24 cellular contexts compared by ENCODE assay signal in the genomic region with DNA sequence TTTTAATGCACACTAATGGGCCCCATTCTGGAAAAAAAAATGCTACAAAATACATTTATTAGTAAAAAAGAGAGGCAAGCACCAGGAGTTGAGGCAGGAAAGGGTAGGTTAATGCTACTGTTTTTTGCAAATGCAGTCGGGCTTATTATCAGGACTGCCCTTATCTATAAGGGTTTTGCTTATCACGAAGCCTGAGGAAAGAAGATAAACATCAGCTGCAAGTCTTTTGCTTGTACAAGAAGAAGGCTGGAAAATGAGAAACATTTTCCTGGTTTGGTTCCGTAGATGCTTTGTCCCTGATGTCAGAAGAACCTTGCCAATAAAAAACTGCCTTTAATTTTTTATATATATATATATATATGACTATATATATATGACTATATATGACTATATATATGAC.
"Had no signal": no experiment of that assay in that cellular context is flagged by ENCODE, and none has a peak within 500 bp of the region (broad histone marks: within the 10 kb centered on the region; RNA-seq: fewer than 3 reads in every experiment).

No MANE protein-coding gene starts in this region.

- H3K4me1 Mint-ChIP-seq: naive thymus-derived CD4-positive, alpha-beta T cell had no signal

- H3K27ac ChIP-seq: coronary artery, dorsolateral prefrontal cortex, epithelial cell of prostate, esophagus squamous epithelium, gastrocnemius medialis, heart right ventricle, left lung, lower lobe of right lung had no signal

- H3K36me3 Mint-ChIP-seq: naive thymus-derived CD4-positive, alpha-beta T cell had no signal

- H3K27ac Mint-ChIP-seq: naive thymus-derived CD4-positive, alpha-beta T cell had no signal

- FAIRE-seq: islet of Langerhans, keratinocyte had no signal

- H3K36me3 ChIP-seq: esophagus squamous epithelium, gastrocnemius medialis, heart right ventricle, left lung, lower lobe of right lung had no signal

- H3K4me3 Mint-ChIP-seq: naive thymus-derived CD4-positive, alpha-beta T cell had no signal

- H3K9me3 ChIP-seq: esophagus squamous epithelium, gastrocnemius medialis, heart right ventricle, lower lobe of right lung had no signal

- DNase-seq: dermis blood vessel endothelial cell; dorsolateral prefrontal cortex; effector CD4-positive, alpha-beta T cell; effector memory CD4-positive, alpha-beta T cell; erythroblast; esophagus squamous epithelium; foreskin fibroblast; foreskin melanocyte; gastrocnemius medialis; glutamatergic neuron; head of caudate nucleus; heart right ventricle; hippocampal formation; left cardiac atrium; left lung; left ventricle myocardium superior; lower lobe of right lung; mesenchymal stem cell; midbrain; naive thymus-derived CD4-positive, alpha-beta T cell had no signal

- H3K27me3 ChIP-seq: esophagus squamous epithelium, gastrocnemius medialis, heart right ventricle, left lung had no signal

- H3K4me3 ChIP-seq: coronary artery, dorsolateral prefrontal cortex, esophagus squamous epithelium, gastrocnemius medialis, heart right ventricle, left lung, lower lobe of right lung had no signal

- H3K4me1 ChIP-seq: esophagus squamous epithelium, gastrocnemius medialis, left lung, lower lobe of right lung had no signal
